8 cellular contexts compared by ENCODE assay signal in genomic region chr5:116947691-116948528, GRCh38.
A peak's percentile ranks its signal among the peaks of the same experiment; 100 is the strongest.
DNase-seq lines count a peak whose midpoint lies in the region; TF ChIP-seq lines count a peak whose summit lies in the region.

No MANE protein-coding gene starts in this region.

- H4K20me1 ChIP-seq in KMS-11 (ENCODE audit: insufficient read depth): no peaks in the 10 kb centered on the region

- H3K36me3 ChIP-seq in H7 (replicated peaks; ENCODE audit: control insufficient read depth, insufficient read depth, low read length): no peaks in the 10 kb centered on the region
- H3K36me3 ChIP-seq in KMS-11 (ENCODE audit: insufficient read depth): no peaks in the 10 kb centered on the region
- no peaks in the 10 kb centered on the region for H3K36me3 ChIP-seq in SJSA1

- no peaks in the 10 kb centered on the region for H3K4me1 Mint-ChIP-seq in activated naive CD8-positive, alpha-beta T cell treated with anti-CD3 and anti-CD28 coated beads for 36 hours

- H3K27ac Mint-ChIP-seq in activated naive CD8-positive, alpha-beta T cell treated with anti-CD3 and anti-CD28 coated beads for 36 hours: no peak overlapping the region

- H2AFZ ChIP-seq in KMS-11 (ENCODE audit: low read depth): peak overlapping the region; percentile 64; the same call in 1 of the 2 replicates

- H3K4me1 ChIP-seq in KMS-11 (ENCODE audit: low read depth, poor library complexity, severe bottlenecking) (peaks cover 5% of the 10 kb centered on the region), SJSA1 (replicated peaks) (no peaks in the 10 kb centered on the region)

- H3K27me3 ChIP-seq in H7 (ENCODE audit: control insufficient read depth, insufficient read depth, low read length) (no peaks in the 10 kb centered on the region), KMS-11 (ENCODE audit: insufficient read depth, low read depth) (no peaks in the 10 kb centered on the region), SJSA1 (replicated peaks) (no peaks in the 10 kb centered on the region)

- TF ChIP-seq CTCF in GM12874 (IDR thresholded peaks at IDR 0.05; ENCODE audit: insufficient read depth, low read depth, low read length) (peak; percentile 90), KMS-11 (conservative IDR thresholded peaks at IDR 0.05; ENCODE audit: low read depth, low read length) (peak; percentile 80)

- no peaks in the 10 kb centered on the region for H3K79me2 ChIP-seq in KMS-11 (ENCODE audit: insufficient read depth, low read depth)

- H3K9me3 Mint-ChIP-seq in activated naive CD8-positive, alpha-beta T cell treated with anti-CD3 and anti-CD28 coated beads for 36 hours: no peaks in the 10 kb centered on the region

- no peaks in the 10 kb centered on the region for H3K36me3 Mint-ChIP-seq in activated naive CD8-positive, alpha-beta T cell treated with anti-CD3 and anti-CD28 coated beads for 36 hours

- H3K9ac ChIP-seq in KMS-11: no peak overlapping the region

- DNase-seq in H7: peak; percentile 34
- DNase-seq in SJSA1 (ENCODE audit: low read depth in 1 of 2, low spot score in 2 of 2): peak; percentile 46 to 60
- peak; percentile 40 for DNase-seq in activated naive CD8-positive, alpha-beta T cell treated with anti-CD3 and anti-CD28 coated beads for 36 hours
- DNase-seq in hippocampal formation (lab: John Stamatoyannopoulos, UW): peak; percentile 26 to 41
- DNase-seq in stimulated activated CD4-positive, alpha-beta T cell treated with anti-CD3 and anti-CD28 coated beads, Interleukin-15, amount 100 ng/mL, for 48 hours (ENCODE audit: low read depth in 2 of 2): peak; percentile 33 to 51
- no peak for DNase-seq in NCI-H1930 (lab: John Stamatoyannopoulos, UW)

- H3K27ac ChIP-seq in KMS-11: no peak overlapping the region
- H3K27ac ChIP-seq in SJSA1: no peak overlapping the region

- H3K27me3 Mint-ChIP-seq in activated naive CD8-positive, alpha-beta T cell treated with anti-CD3 and anti-CD28 coated beads for 36 hours: no peaks in the 10 kb centered on the region

- peaks cover 6% of the 10 kb centered on the region for H3K9me3 ChIP-seq in SJSA1 (replicated peaks)

- no peak overlapping the region for H3K4me3 ChIP-seq in H7 (ENCODE audit: insufficient read depth, low read depth, low read length)
- no peak overlapping the region for H3K4me3 ChIP-seq in KMS-11 (IDR thresholded peaks at IDR 0.05; ENCODE audit: insufficient read depth, low read depth, low read length)
- H3K4me3 ChIP-seq in SJSA1: no peak overlapping the region

- H3K4me3 Mint-ChIP-seq in activated naive CD8-positive, alpha-beta T cell treated with anti-CD3 and anti-CD28 coated beads for 36 hours: no peak overlapping the region

- 0 out of 2 replicates have a peak overlapping the region, but pooled peaks have one; percentile 10 for H3K4me2 ChIP-seq in KMS-11

Comparison
In these comparisons a context has a peak if more than half of its experiments do, and no peak if none do; other contexts are left out.
1. DNase-seq: peak in H7 (single experiment), SJSA1 (2 of 2), activated naive CD8-positive, alpha-beta T cell treated with anti-CD3 and anti-CD28 coated beads for 36 hours (single experiment), hippocampal formation (2 of 2) and stimulated activated CD4-positive, alpha-beta T cell treated with anti-CD3 and anti-CD28 coated beads, Interleukin-15, amount 100 ng/mL, for 48 hours (2 of 2); none in NCI-H1930 (0 of 2).